Comparison of ENCODE assay signal across 28 cellular contexts in the genomic region with DNA sequence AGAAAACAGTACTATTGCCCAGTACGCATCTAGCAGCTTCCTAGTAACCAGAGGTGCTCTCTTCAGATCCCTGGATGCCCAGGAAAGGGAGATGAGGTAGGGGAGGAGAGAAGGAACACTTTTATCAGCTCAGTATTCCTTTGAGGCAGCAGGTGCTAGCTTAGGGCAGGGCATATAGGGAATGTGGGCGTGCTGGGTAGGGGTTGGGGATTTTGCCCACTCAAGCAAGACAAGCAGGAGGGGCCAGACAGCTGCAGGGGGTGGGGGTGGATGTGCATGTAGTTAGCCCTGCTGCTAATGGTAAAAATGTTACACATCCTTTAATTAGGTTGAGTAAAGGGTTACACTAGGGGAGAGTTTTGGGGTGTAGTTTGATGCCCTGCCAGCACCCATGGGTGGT. TPM values are rescaled to one million over a fixed set of nuclear protein-coding genes. Genes with fewer than 3 reads are reported as not detected.
"Had no signal": no experiment of that assay in that cellular context is flagged by ENCODE, and none has a peak within 500 bp of the region (broad histone marks: within the 10 kb centered on the region; RNA-seq: fewer than 3 reads in every experiment).

No MANE protein-coding gene starts in this region.

- H3K9me3 ChIP-seq: esophagus squamous epithelium, gastrocnemius medialis, neutrophil, ovary, psoas muscle, right atrium auricular region, tibial artery had no signal

- H3K4me1 ChIP-seq: esophagus squamous epithelium, gastrocnemius medialis, psoas muscle, right atrium auricular region, tibial artery had no signal

- H3K4me3 ChIP-seq: dorsolateral prefrontal cortex, esophagus squamous epithelium, gastrocnemius medialis, ovary, psoas muscle, right atrium auricular region, tibial artery had no signal

- H3K36me3 ChIP-seq: brain microvascular endothelial cell, esophagus squamous epithelium, gastrocnemius medialis, neutrophil, ovary, right atrium auricular region, tibial artery had no signal

- H3K27ac ChIP-seq: brain microvascular endothelial cell, dorsolateral prefrontal cortex, esophagus squamous epithelium, gastrocnemius medialis, neutrophil, ovary, psoas muscle, right atrium auricular region, tibial artery, VCaP had no signal

- ATAC-seq: activated CD8-positive, alpha-beta memory T cell treated with anti-CD3 and anti-CD28 coated beads, Interleukin-2, amount 10 ng/mL, durations not matched to agents 7 days and 5 days; activated CD8-positive, alpha-beta T cell treated with anti-CD3 and anti-CD28 coated beads for 36 hours; activated naive CD4-positive, alpha-beta T cell treated with anti-CD3 and anti-CD28 coated beads, Interleukin-2, amount 50 U/mL, for 72 hours; gastrocnemius medialis; left ventricle myocardium superior; natural killer cell; psoas muscle; stimulated activated naive CD8-positive, alpha-beta T cell treated with anti-CD3 and anti-CD28 coated beads, Interleukin-15, amount 100 ng/mL, for 72 hours had no signal

- DNase-seq: activated CD4-positive, alpha-beta T cell treated with anti-CD3 and anti-CD28 coated beads, Interleukin-2, amount 10 ng/mL, durations not matched to agents 7 days and 5 days; activated CD4-positive, CD25-positive, alpha-beta regulatory T cell treated with anti-CD3 and anti-CD28 coated beads, Interleukin-2, amount 50 U/mL, for 72 hours; activated CD8-positive, alpha-beta memory T cell treated with anti-CD3 and anti-CD28 coated beads, Interleukin-2, amount 10 ng/mL, durations not matched to agents 7 days and 5 days; activated CD8-positive, alpha-beta T cell treated with anti-CD3 and anti-CD28 coated beads for 36 hours; activated T-cell treated with anti-CD3 and anti-CD28 coated beads, Interleukin-2, amount 50 U/mL, for 1 hour; aorta; brain microvascular endothelial cell; caudate nucleus; dorsolateral prefrontal cortex; endodermal cell; esophagus squamous epithelium; gastrocnemius medialis; hypothalamus; left ventricle myocardium superior; mammary epithelial cell; natural killer cell; ovary; psoas muscle; stimulated activated CD4-positive, alpha-beta T cell treated with anti-CD3 and anti-CD28 coated beads, Interleukin-12 subunit alpha, Interleukin-12 subunit beta, amount 100 ng/mL, for 4 hours; stimulated activated CD4-positive, alpha-beta T cell treated with anti-CD3 and anti-CD28 coated beads, Interleukin-4, amount 100 ng/mL, for 4 hours; stimulated activated naive CD8-positive, alpha-beta T cell treated with anti-CD3 and anti-CD28 coated beads, Interleukin-15, amount 100 ng/mL, for 72 hours; tibial artery had no signal

- H3K27me3 ChIP-seq: gastrocnemius medialis, ovary, right atrium auricular region had no signal

RNA-seq across cellular contexts. Expression of a gene that starts 18.1 kb away (rescaled TPM):
- total RNA-seq: activated CD4-positive, alpha-beta T cell treated with anti-CD3 and anti-CD28 coated beads, Interleukin-2, amount 10 ng/mL, durations not matched to agents 7 days and 5 days; activated CD8-positive, alpha-beta memory T cell treated with anti-CD3 and anti-CD28 coated beads, Interleukin-2, amount 10 ng/mL, durations not matched to agents 7 days and 5 days; activated CD8-positive, alpha-beta T cell treated with anti-CD3 and anti-CD28 coated beads for 36 hours; activated naive CD4-positive, alpha-beta T cell treated with anti-CD3 and anti-CD28 coated beads, Interleukin-2, amount 50 U/mL, for 72 hours; aorta; esophagus squamous epithelium; gastrocnemius medialis; left ventricle myocardium superior; mammary epithelial cell; mesothelial cell of epicardium; natural killer cell; ovary; psoas muscle; right atrium auricular region; ureter had no signal
- polyA plus RNA-seq: aorta, mammary epithelial cell, ovary, psoas muscle had no signal
